ENCODE assay signal across 26 cellular contexts in the genomic region with DNA sequence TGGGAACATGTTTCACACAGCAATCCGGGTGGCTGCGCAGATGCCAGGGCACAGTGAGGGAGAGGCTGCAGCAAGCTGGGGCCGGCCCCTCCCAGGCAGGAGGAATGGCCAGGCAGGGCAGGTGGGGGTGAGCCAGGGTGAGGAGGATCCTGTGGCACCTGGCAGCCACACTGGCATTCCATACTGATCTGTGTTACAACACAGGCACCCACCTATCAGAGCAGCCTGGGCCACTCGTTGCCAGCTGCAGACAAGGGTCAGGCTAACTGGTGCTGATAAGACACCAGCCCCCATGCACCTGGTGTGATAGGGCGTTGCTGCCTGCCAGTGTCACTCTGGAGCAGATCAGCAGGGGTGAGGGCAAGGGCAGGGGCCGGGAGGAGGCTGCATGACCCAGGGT. TPM values are rescaled to one million over a fixed set of nuclear protein-coding genes. Genes with fewer than 3 reads are reported as not detected.
DNase-seq lines count a peak whose midpoint lies in the region; ATAC-seq and TF ChIP-seq lines count a peak whose summit lies in the region.
"Had no signal": no experiment of that assay in that cellular context is flagged by ENCODE, and none has a peak within 500 bp of the region (broad histone marks: within the 10 kb centered on the region; RNA-seq: fewer than 3 reads in every experiment).

No MANE protein-coding gene starts in this region.

- H3K4me1 Mint-ChIP-seq in MCF 10A (ENCODE audit: insufficient read depth, unreplicated experiment), result no peaks in the 10 kb centered on the region
- H3K4me1 Mint-ChIP-seq: activated CD4-positive, alpha-beta T cell treated with anti-CD3 and anti-CD28 coated beads for 36 hours; B cell had no signal

- no peak overlapping the region for H2BK120ac ChIP-seq in trophoblast cell (ENCODE audit: insufficient read depth, low read length, poor library complexity)

- H4K91ac ChIP-seq in trophoblast cell (ENCODE audit: low read depth, low read length), result no peak overlapping the region

- H3K18ac ChIP-seq in trophoblast cell (ENCODE audit: low read length), result no peak overlapping the region

- no peak overlapping the region for H2AK5ac ChIP-seq in trophoblast cell (ENCODE audit: low read length)

- no peaks in the 10 kb centered on the region for H3K27me3 Mint-ChIP-seq in MCF 10A (ENCODE audit: insufficient read depth, unreplicated experiment)

- H4K20me1 ChIP-seq in mammary epithelial cell (ENCODE audit: insufficient read depth, low read length), result no peaks in the 10 kb centered on the region

- no peak overlapping the region for H2BK5ac ChIP-seq in trophoblast cell (ENCODE audit: low read depth, low read length, poor library complexity)

- no peak overlapping the region for H3K4me3 Mint-ChIP-seq in MCF 10A (ENCODE audit: unreplicated experiment)
- H3K4me3 Mint-ChIP-seq: activated CD4-positive, alpha-beta T cell treated with anti-CD3 and anti-CD28 coated beads for 36 hours; B cell; nephron progenitor cell; type B pancreatic cell had no signal

- H2BK12ac ChIP-seq in trophoblast cell (ENCODE audit: low read length), result no peak overlapping the region

- CTCF ChIA-PET in mammary epithelial cell (lab: Charles Lee; ENCODE audit: low non-redundant PET) (no interaction called here), MCF 10A (lab: Yijun Ruan, JAX) (interaction anchor here (0.7 kb wide), 1 partner anchor 28 kb away, joined by 6 read pairs; no protein-coding TSS in a partner anchor)

- no peak for TF ChIP-seq EP300 in transverse colon (IDR thresholded peaks at IDR 0.05; ENCODE audit: low read depth)

- 25% methylated on average over 5 of the region's 6 CpGs for WGBS in mammary epithelial cell (ENCODE audit: low coverage, missing lambda C conversion rate)
- WGBS in right cardiac atrium, result 51% methylated on average over 6 of the region's 6 CpGs
- 45 to 57% methylated on average over 2 to 5 of the region's 6 CpGs for WGBS in transverse colon (ENCODE audit: low coverage in 1 of 2), 2 donors
- WGBS in trophoblast cell (ENCODE audit: extremely low coverage, insufficient coverage, insufficient read length), result no CpG with 5 or more reads among the region's 6 CpGs

- no peak for ATAC-seq in right cardiac atrium
- ATAC-seq: A549; activated CD4-positive, alpha-beta T cell treated with anti-CD3 and anti-CD28 coated beads for 36 hours; left lung; Panc1 had no signal

- H4K12ac ChIP-seq in trophoblast cell (ENCODE audit: low read depth, low read length), result no peak overlapping the region

- H3K79me2 ChIP-seq in mammary epithelial cell (ENCODE audit: insufficient read depth, low read length) (no peaks in the 10 kb centered on the region), trophoblast cell (ENCODE audit: control insufficient read depth, insufficient read depth, low read length, poor library complexity) (no peaks in the 10 kb centered on the region)
- H3K79me2 ChIP-seq: parathyroid adenoma had no signal

- no peak overlapping the region for H3K4ac ChIP-seq in trophoblast cell (ENCODE audit: low read depth, low read length)

- TF ChIP-seq POLR2A in transverse colon (IDR thresholded peaks at IDR 0.05), result no peak

- in situ Hi-C loops in mammary epithelial cell (cut with MboI; ENCODE audit: low sequenced_read_pairs in 2 of 2) (no loop called here), transverse colon (cut with MboI; ENCODE audit: low pct_ligation_motif_present in 1 of 4, low pct_unique_long_range_greater_than_20kb in 1 of 4, low sequenced_read_pairs in 3 of 4) (no loop called here)

- H3K9me3 ChIP-seq in mammary epithelial cell (replicated peaks; ENCODE audit: insufficient read depth, low read length) (no peaks in the 10 kb centered on the region), right cardiac atrium (ENCODE audit: control insufficient read depth, low read length) (no peaks in the 10 kb centered on the region), transverse colon (no peaks in the 10 kb centered on the region), trophoblast cell (ENCODE audit: insufficient read depth, low read depth, low read length) (peaks cover 4% of the 10 kb centered on the region)
- H3K9me3 ChIP-seq: A549, Caco-2, left lung had no signal

- TF ChIP-seq CTCF in mammary epithelial cell (conservative IDR thresholded peaks at IDR 0.05 in 1 of 2, IDR thresholded peaks at IDR 0.05 in 1 of 2; ENCODE audit: extremely low read depth in 1 of 2, insufficient read depth in 1 of 2, low read depth in 1 of 2, low read length in 2 of 2), result no peak
- no peak for TF ChIP-seq CTCF in MCF 10A (IDR thresholded peaks at IDR 0.05; ENCODE audit: unreplicated experiment)
- no peak for TF ChIP-seq CTCF in transverse colon (IDR thresholded peaks at IDR 0.05)
- no peak for TF ChIP-seq CTCF in coronary artery (IDR thresholded peaks at IDR 0.05)

- H3K36me3 ChIP-seq in mammary epithelial cell (ENCODE audit: insufficient read depth, low read length), result no peaks in the 10 kb centered on the region
- H3K36me3 ChIP-seq in transverse colon, result no peaks in the 10 kb centered on the region
- H3K36me3 ChIP-seq in trophoblast cell (ENCODE audit: control insufficient read depth in 1 of 2, insufficient read depth in 2 of 2, low read length in 2 of 2), result no peaks in the 10 kb centered on the region
- H3K36me3 ChIP-seq: left lung had no signal

- no peak overlapping the region for H3K27ac ChIP-seq in mammary epithelial cell (ENCODE audit: insufficient read depth, low read depth, low read length)
- no peak overlapping the region for H3K27ac ChIP-seq in right cardiac atrium (ENCODE audit: low read length)
- H3K27ac ChIP-seq in transverse colon, result no peak overlapping the region
- no peak overlapping the region for H3K27ac ChIP-seq in trophoblast cell (ENCODE audit: low read depth, low read length)
- H3K27ac ChIP-seq in coronary artery, result no peak overlapping the region
- H3K27ac ChIP-seq: A549, epithelial cell of prostate, left lung, parathyroid adenoma had no signal

- intact Hi-C loops in mammary epithelial cell (cut with micrococcal nuclease), result no loop called here
- intact Hi-C loops in MCF 10A (cut with micrococcal nuclease), result no loop called here
- intact Hi-C loops in right cardiac atrium (cut with DNase I), result no loop called here
- intact Hi-C loops in transverse colon (cut with DNase I; ENCODE audit: low total_unique reads), result no loop called here

- H2AFZ ChIP-seq in mammary epithelial cell (ENCODE audit: low read depth, low read length) (no peak overlapping the region), trophoblast cell (ENCODE audit: insufficient read depth, low read length, poor library complexity) (no peak overlapping the region)
- H2AFZ ChIP-seq: parathyroid adenoma had no signal

- no peak overlapping the region for H3K23ac ChIP-seq in trophoblast cell (ENCODE audit: low read length)

- H3K4me1 ChIP-seq in mammary epithelial cell (ENCODE audit: insufficient read depth, low read length) (peaks cover 4% of the 10 kb centered on the region), right cardiac atrium (ENCODE audit: control insufficient read depth, insufficient read depth, low read length) (no peaks in the 10 kb centered on the region), transverse colon (no peaks in the 10 kb centered on the region), trophoblast cell (ENCODE audit: control insufficient read depth in 1 of 2, insufficient read depth in 2 of 2, low read length in 2 of 2) (no peaks in the 10 kb centered on the region)
- H3K4me1 ChIP-seq: A549, Caco-2, left lung had no signal

- H3K4me3 ChIP-seq in mammary epithelial cell (replicated peaks in 1 of 3; ENCODE audit: insufficient read depth in 1 of 3, low read depth in 2 of 3, low read length in 3 of 3) (no peak overlapping the region), right cardiac atrium (ENCODE audit: low read length) (no peak overlapping the region), transverse colon (no peak overlapping the region), trophoblast cell (ENCODE audit: low read depth, low read length) (no peak overlapping the region), coronary artery (no peak overlapping the region)
- H3K4me3 ChIP-seq: A549, left lung had no signal

- H4K8ac ChIP-seq in trophoblast cell (ENCODE audit: low read depth, low read length), result no peak overlapping the region

- H3K27ac Mint-ChIP-seq in MCF 10A (ENCODE audit: low read depth, unreplicated experiment), result no peak overlapping the region
- H3K27ac Mint-ChIP-seq: activated CD4-positive, alpha-beta T cell treated with anti-CD3 and anti-CD28 coated beads for 36 hours; B cell; nephron progenitor cell; type B pancreatic cell had no signal

- peaks cover 4% of the 10 kb centered on the region for H3K27me3 ChIP-seq in mammary epithelial cell (ENCODE audit: insufficient read depth, low read length)
- H3K27me3 ChIP-seq in right cardiac atrium (ENCODE audit: control insufficient read depth, insufficient read depth), result no peaks in the 10 kb centered on the region
- H3K27me3 ChIP-seq in transverse colon, result no peaks in the 10 kb centered on the region
- H3K27me3 ChIP-seq in trophoblast cell (ENCODE audit: insufficient read depth, low read length), result no peaks in the 10 kb centered on the region

- DNase-seq in mammary epithelial cell, result peak; percentile 11
- DNase-seq in MCF 10A (ENCODE audit: unreplicated experiment), result no peak
- DNase-seq in NCI-H2196 treated with DMSO at 0.1 percent for 48 hours (lab: John Stamatoyannopoulos, UW; ENCODE audit: unreplicated experiment), result peak; percentile 74
- DNase-seq in right cardiac atrium, result peak; percentile 4 to 44 (median 30)
- DNase-seq in transverse colon, result peak; percentile 32
- no peak for DNase-seq in NCI-H345 (lab: John Stamatoyannopoulos, UW)
- no peak for DNase-seq in trophoblast cell
- no peak for DNase-seq in coronary artery (ENCODE audit: low spot score)
- DNase-seq: activated CD4-positive, alpha-beta T cell treated with anti-CD3 and anti-CD28 coated beads for 36 hours; activated T-cell treated with anti-CD3 and anti-CD28 coated beads, Interleukin-2, amount 50 U/mL, for 1 hour; Caco-2; DND-41; Kasumi-1; NCI-H2081 treated with DMSO at 0.1 percent for 48 hours; NCI-H524; nephron progenitor cell; stimulated activated CD8-positive, alpha-beta memory T cell treated with anti-CD3 and anti-CD28 coated beads, Interleukin-4, amount 100 ng/mL, for 48 hours; T-helper 2 cell had no signal

- BruUV-seq in mammary epithelial cell (replicated peaks; lab: Mats Ljungman, UMichigan), result no TSS peak
- BruUV-seq in MCF 10A (replicated peaks; lab: Mats Ljungman, UMichigan), result no TSS peak

- H3K14ac ChIP-seq in trophoblast cell (ENCODE audit: low read length), result no peak overlapping the region

- no peaks in the 10 kb centered on the region for H3K9me3 Mint-ChIP-seq in MCF 10A (ENCODE audit: unreplicated experiment)
- H3K9me3 Mint-ChIP-seq: nephron progenitor cell, type B pancreatic cell had no signal

- POLR2A ChIA-PET in MCF 10A (lab: Yijun Ruan, JAX), result interaction anchor here (0.7 kb wide), 1 partner anchor 38 kb away, joined by 3 read pairs; no protein-coding TSS in a partner anchor

- H3K36me3 Mint-ChIP-seq in MCF 10A (ENCODE audit: insufficient read depth, unreplicated experiment), result no peaks in the 10 kb centered on the region
- H3K36me3 Mint-ChIP-seq: type B pancreatic cell had no signal

- H3K9ac ChIP-seq in mammary epithelial cell (ENCODE audit: insufficient read depth, low read length) (no peak overlapping the region), trophoblast cell (ENCODE audit: low read length) (no peak overlapping the region)
- H3K9ac ChIP-seq: parathyroid adenoma had no signal

- H3K79me1 ChIP-seq in trophoblast cell (ENCODE audit: low read length), result no peaks in the 10 kb centered on the region

- H3K4me2 ChIP-seq in mammary epithelial cell (ENCODE audit: insufficient read depth, low read depth, low read length) (no peak overlapping the region), trophoblast cell (ENCODE audit: low read length) (no peak overlapping the region)
- H3K4me2 ChIP-seq: A549 had no signal

- dilution Hi-C loops in mammary epithelial cell (cut with HindIII; ENCODE audit: low sequenced_read_pairs), result no loop called here

RNA-seq across cellular contexts. Expression of a gene that starts 16.6 kb away (rescaled TPM):
- total RNA-seq in mammary epithelial cell, result 1 to 10 TPM in 1 of 2 donors, under 1 TPM in 1; 0.17 to 1.5 TPM
- 0.80 TPM for polyA plus RNA-seq in mammary epithelial cell
- 0.21 TPM for polyA minus RNA-seq in mammary epithelial cell
- total RNA-seq in MCF 10A (2022), result not detected in 2 replicates
- total RNA-seq in right cardiac atrium, result under 1 TPM; 0.23 to 0.47 (median 0.33) TPM
- 0.59 TPM for polyA plus RNA-seq in right cardiac atrium
- total RNA-seq in transverse colon, result 1 to 10 TPM in 3 of 4 donors, under 1 TPM in 1; 0.37 to 5.6 (median 1.4) TPM
- 0.03 and 0.04 TPM in 2 replicates for polyA plus RNA-seq in trophoblast cell (2013)
- total RNA-seq: Caco-2, SK-MEL-5 had no signal

Comparison
In these comparisons a context has a peak if more than half of its experiments do, and no peak if none do; other contexts are left out.
1. DNase-seq: peak in mammary epithelial cell (single experiment), NCI-H2196 treated with DMSO at 0.1 percent for 48 hours (single experiment), right cardiac atrium (3 of 3) and transverse colon (single experiment); none in MCF 10A (single experiment), NCI-H345 (single experiment), trophoblast cell (0 of 2) and coronary artery (single experiment).